ENCODE assay signal across 17 cellular contexts in the genomic region with DNA sequence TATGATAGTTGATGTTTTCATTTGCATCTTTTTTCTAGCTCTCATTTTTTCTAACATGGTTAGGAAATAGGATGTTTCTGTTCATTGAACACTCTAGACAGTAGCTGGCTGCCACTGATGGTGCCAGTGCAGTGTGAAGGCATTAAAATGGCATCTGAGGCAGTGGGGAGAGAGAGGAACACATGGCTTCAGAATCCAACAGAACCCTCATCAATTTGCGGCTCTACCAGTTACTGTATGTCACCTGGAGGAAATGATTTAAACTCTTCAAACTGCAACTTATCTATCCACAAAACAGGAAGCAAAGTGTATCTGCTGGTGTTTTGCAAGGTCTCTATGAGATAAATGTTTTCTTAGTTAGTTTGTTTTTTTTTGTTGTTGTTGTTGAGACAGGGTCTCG.
"Had no signal": no experiment of that assay in that cellular context is flagged by ENCODE, and none has a peak within 500 bp of the region (broad histone marks: within the 10 kb centered on the region; RNA-seq: fewer than 3 reads in every experiment).

No MANE protein-coding gene starts in this region.

- ATAC-seq: body of pancreas, left ventricle myocardium superior, mucosa of descending colon had no signal

- H3K27ac Mint-ChIP-seq: endodermal cell, memory B cell had no signal

- H3K36me3 ChIP-seq: transverse colon, uterus had no signal

- DNase-seq: activated CD4-positive, alpha-beta T cell treated with anti-CD3 and anti-CD28 coated beads, Interleukin-2, amount 50 U/mL, for 4 hours; activated naive CD4-positive, alpha-beta T cell; body of pancreas; caudate nucleus; endodermal cell; foreskin fibroblast; left ventricle myocardium superior; mucosa of descending colon; naive B cell; stimulated activated CD4-positive, alpha-beta T cell treated with anti-CD3 and anti-CD28 coated beads, Interleukin-12 subunit alpha, Interleukin-12 subunit beta, amount 100 ng/mL, for 4 hours; stimulated activated CD4-positive, alpha-beta T cell treated with anti-CD3 and anti-CD28 coated beads, Interleukin-2, amount 100 ng/mL, for 24 hours; stimulated activated naive CD4-positive, alpha-beta T cell treated with Interleukin-2 at 50 U/mL for 16 hours; transverse colon; uterus had no signal

- H3K9me3 Mint-ChIP-seq: endodermal cell, memory B cell, neural crest cell had no signal

- H3K27ac ChIP-seq: body of pancreas, epithelial cell of prostate, transverse colon, uterus had no signal

- H3K9me3 ChIP-seq: body of pancreas, mucosa of descending colon, transverse colon, uterus had no signal

- H3K4me3 ChIP-seq: body of pancreas, mucosa of descending colon, transverse colon, uterus had no signal

- H3K27me3 Mint-ChIP-seq: memory B cell, naive B cell had no signal

- H3K27me3 ChIP-seq: body of pancreas, transverse colon, uterus had no signal

- H3K4me1 ChIP-seq: transverse colon, uterus had no signal

- H3K4me3 Mint-ChIP-seq: endodermal cell, memory B cell, neural crest cell had no signal
